ENCODE assay signal across 2 cellular contexts in the genomic region with DNA sequence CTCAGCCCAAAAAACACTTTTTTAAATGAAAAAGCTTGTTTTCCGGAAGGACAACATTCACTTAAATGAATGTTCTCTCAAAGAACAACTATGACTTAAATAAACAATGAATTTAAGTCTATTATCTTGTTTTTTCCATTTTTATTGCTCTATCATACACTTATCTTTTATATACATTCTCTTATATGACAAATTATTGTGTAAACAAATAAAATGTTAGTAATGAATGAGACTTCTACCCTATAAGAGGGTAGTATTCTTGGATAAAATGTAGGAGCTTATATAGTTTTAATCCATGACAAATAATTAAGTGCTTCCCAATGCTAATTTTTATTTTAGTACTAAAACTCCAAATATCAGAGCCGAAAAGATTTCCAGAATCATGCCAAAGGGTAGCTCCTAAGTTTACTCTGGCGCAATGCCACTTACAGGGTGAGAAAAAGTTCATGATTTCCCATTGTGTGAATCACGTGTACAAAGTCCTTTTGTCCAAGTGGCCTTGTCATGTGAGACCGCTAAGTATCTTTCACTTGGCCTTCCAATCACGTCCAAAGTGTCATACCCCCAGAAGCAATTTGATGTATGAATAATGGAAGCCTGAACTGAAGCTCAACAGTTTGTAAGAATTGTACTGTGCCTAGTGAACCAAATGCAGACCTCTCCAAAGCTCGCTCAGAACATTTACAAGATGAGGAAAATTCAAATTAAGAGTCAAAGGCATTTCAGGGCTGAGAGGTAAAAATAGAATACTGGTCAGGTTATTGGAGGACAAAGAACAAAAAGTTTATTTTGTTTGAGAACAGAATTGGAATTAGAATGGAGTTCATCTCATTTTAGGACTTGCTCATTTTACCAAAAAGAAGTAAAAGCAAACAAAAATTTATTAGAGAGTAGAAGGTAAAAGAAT.
TF ChIP-seq lines count a peak whose summit lies in the region.

No MANE protein-coding gene starts in this region.

TF ChIP-seq in liver, 16 proteins besides CTCF, POLR2A, EP300 and RAD21 (continued from another document):
- TF ChIP-seq, protein P1, sequence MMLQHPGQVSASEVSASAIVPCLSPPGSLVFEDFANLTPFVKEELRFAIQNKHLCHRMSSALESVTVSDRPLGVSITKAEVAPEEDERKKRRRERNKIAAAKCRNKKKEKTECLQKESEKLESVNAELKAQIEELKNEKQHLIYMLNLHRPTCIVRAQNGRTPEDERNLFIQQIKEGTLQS (IDR thresholded peaks at IDR 0.05): no peak
- peak; percentile 31 to 50 for TF ChIP-seq RXRA (IDR thresholded peaks at IDR 0.05)

TF ChIP-seq in HepG2, 621 proteins besides CTCF, POLR2A, EP300 and RAD21:
- TF ChIP-seq, protein P2, sequence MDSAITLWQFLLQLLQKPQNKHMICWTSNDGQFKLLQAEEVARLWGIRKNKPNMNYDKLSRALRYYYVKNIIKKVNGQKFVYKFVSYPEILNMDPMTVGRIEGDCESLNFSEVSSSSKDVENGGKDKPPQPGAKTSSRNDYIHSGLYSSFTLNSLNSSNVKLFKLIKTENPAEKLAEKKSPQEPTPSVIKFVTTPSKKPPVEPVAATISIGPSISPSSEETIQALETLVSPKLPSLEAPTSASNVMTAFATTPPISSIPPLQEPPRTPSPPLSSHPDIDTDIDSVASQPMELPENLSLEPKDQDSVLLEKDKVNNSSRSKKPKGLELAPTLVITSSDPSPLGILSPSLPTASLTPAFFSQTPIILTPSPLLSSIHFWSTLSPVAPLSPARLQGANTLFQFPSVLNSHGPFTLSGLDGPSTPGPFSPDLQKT (CRISPR knock-in tag; IDR thresholded peaks at IDR 0.05; ENCODE audit: borderline replicate concordance): no peak
- no peak for TF ChIP-seq MAF1 (CRISPR knock-in tag; IDR thresholded peaks at IDR 0.05; ENCODE audit: borderline replicate concordance)
- TF ChIP-seq ZNF232 (CRISPR knock-in tag; IDR thresholded peaks at IDR 0.05; ENCODE audit: borderline replicate concordance): no peak
- no peak for TF ChIP-seq FOXJ3 (CRISPR knock-in tag; IDR thresholded peaks at IDR 0.05; ENCODE audit: borderline replicate concordance)
- no peak for TF ChIP-seq PHF21A (CRISPR knock-in tag; IDR thresholded peaks at IDR 0.05)
- TF ChIP-seq PTBP1 (IDR thresholded peaks at IDR 0.05; ENCODE audit: low read depth, low read length, poor library complexity, severe bottlenecking): no peak
- no peak for TF ChIP-seq LCORL (IDR thresholded peaks at IDR 0.05)
- no peak for TF ChIP-seq LCORL (CRISPR knock-in tag; IDR thresholded peaks at IDR 0.05)
- TF ChIP-seq CREB1 (IDR thresholded peaks at IDR 0.05): no peak
- no peak for TF ChIP-seq CREB1 (CRISPR knock-in tag; IDR thresholded peaks at IDR 0.05)
- TF ChIP-seq ZNF607 (CRISPR knock-in tag; IDR thresholded peaks at IDR 0.05; ENCODE audit: borderline replicate concordance): no peak
- no peak for TF ChIP-seq BHLHE40 (IDR thresholded peaks at IDR 0.05; ENCODE audit: low read length)
- no peak for TF ChIP-seq GTF3A (CRISPR knock-in tag; conservative IDR thresholded peaks at IDR 0.05)
- no peak for TF ChIP-seq PHB2 (IDR thresholded peaks at IDR 0.05; ENCODE audit: partially characterized antibody)
- no peak for TF ChIP-seq KMT2A (CRISPR knock-in tag; IDR thresholded peaks at IDR 0.05)
